ENCODE assay signal across 19 cellular contexts in genomic region chr16:12255473-12255872, GRCh38.
DNase-seq lines count a peak whose midpoint lies in the region; ATAC-seq, FAIRE-seq and TF ChIP-seq lines count a peak whose summit lies in the region.
"Had no signal": no experiment of that assay in that cellular context is flagged by ENCODE, and none has a peak within 500 bp of the region (broad histone marks: within the 10 kb centered on the region; RNA-seq: fewer than 3 reads in every experiment).

No MANE protein-coding gene starts in this region.

- WGBS in HepG2 (ENCODE audit: low lambda C conversion rate): 74% methylated on average over 7 of the region's 7 CpGs
- 83% methylated on average over 7 of the region's 7 CpGs for WGBS in right lobe of liver (ENCODE audit: insufficient coverage, low coverage, low lambda C conversion rate, missing lambda C conversion rate)

- no peak overlapping the region for H3K9ac ChIP-seq in HepG2 (ENCODE audit: insufficient read depth, low read depth, low read length)
- H3K9ac ChIP-seq: parathyroid adenoma, SK-N-SH had no signal

- TF ChIP-seq CTCF in HepG2 (CRISPR knock-in tag; IDR thresholded peaks at IDR 0.05) (no peak), right lobe of liver (IDR thresholded peaks at IDR 0.05) (no peak), foreskin fibroblast (IDR thresholded peaks at IDR 0.05; ENCODE audit: low read depth, low read length) (no peak)

- TF ChIP-seq RAD21 in HepG2 (CRISPR knock-in tag; IDR thresholded peaks at IDR 0.05): no peak

- no peak overlapping the region for H3K4me2 ChIP-seq in HepG2 (ENCODE audit: low read depth, low read length)
- H3K4me2 ChIP-seq: SK-N-SH had no signal

- ATAC-seq in HepG2 (no peak), right lobe of liver (no peak), HG02610 (IDR thresholded peaks at IDR 0.05; ENCODE audit: unreplicated experiment) (no peak)

- intact Hi-C loops in HepG2 (cut with micrococcal nuclease; ENCODE audit: unreplicated experiment): no loop called here
- intact Hi-C loops in right lobe of liver (cut with DNase I): loop anchor here (5.0 to 10.0 kb wide), 2 partner anchors 158 to 161 kb away; no protein-coding TSS in a partner anchor

- H4K20me1 ChIP-seq in HepG2 (ENCODE audit: insufficient read depth, low read length): no peaks in the 10 kb centered on the region

- TF ChIP-seq POLR2A in HepG2 (IDR thresholded peaks at IDR 0.05; ENCODE audit: insufficient read depth in 1 of 2, low read depth in 2 of 2, low read length in 2 of 2) (no peak), right lobe of liver (IDR thresholded peaks at IDR 0.05) (no peak)

- H3K4me3 ChIP-seq in HepG2 (replicated peaks in 1 of 3; ENCODE audit: insufficient read depth in 1 of 3, low read depth in 2 of 3, low read length in 3 of 3) (no peak overlapping the region), right lobe of liver (no peak overlapping the region), foreskin fibroblast (ENCODE audit: low read depth in 1 of 2, low read length in 2 of 2) (no peak overlapping the region)
- H3K4me3 ChIP-seq: cardiac muscle cell had no signal

- H3K9me3 ChIP-seq in HepG2 (ENCODE audit: low read length): no peaks in the 10 kb centered on the region
- no peaks in the 10 kb centered on the region for H3K9me3 ChIP-seq in right lobe of liver
- H3K9me3 ChIP-seq: SK-N-SH had no signal

- peaks cover 40% of the 10 kb centered on the region for H3K4me1 ChIP-seq in HepG2 (ENCODE audit: insufficient read depth, low read length)
- peaks cover 0 to 4% (median 0%) of the 10 kb centered on the region in 4 donors for H3K4me1 ChIP-seq in right lobe of liver

- POLR2A ChIA-PET in HepG2 (lab: Yijun Ruan, JAX): no interaction called here

- TF ChIP-seq EP300 in HepG2 (IDR thresholded peaks at IDR 0.05; ENCODE audit: low read depth in 2 of 2, low read length in 2 of 2) (no peak), HepG2 (CRISPR knock-in tag; IDR thresholded peaks at IDR 0.05; ENCODE audit: borderline replicate concordance) (no peak)

- H3K27ac ChIP-seq in HepG2 (ENCODE audit: extremely low read length, insufficient read depth, low read length) (no peak overlapping the region), right lobe of liver (no peak overlapping the region)
- H3K27ac ChIP-seq: cardiac muscle cell, parathyroid adenoma, WERI-Rb-1 had no signal

- no peaks in the 10 kb centered on the region for H3K79me2 ChIP-seq in HepG2 (ENCODE audit: insufficient read depth, low read length)

- BruUV-seq in HepG2 (replicated peaks; lab: Mats Ljungman, UMichigan): no TSS peak

- CTCF ChIA-PET in HepG2 (lab: Yijun Ruan, JAX; ENCODE audit: low intra/inter-chr PET ratio, low total read pairs): no interaction called here

- H3K27me3 ChIP-seq in HepG2 (ENCODE audit: control insufficient read depth in 1 of 2, insufficient read depth in 2 of 2, low read length in 2 of 2): no peaks in the 10 kb centered on the region
- no peaks in the 10 kb centered on the region for H3K27me3 ChIP-seq in right lobe of liver
- H3K27me3 ChIP-seq: cardiac muscle cell had no signal

- no peak for DNase-seq in HepG2 (ENCODE audit: low spot score)
- DNase-seq in right lobe of liver: no peak
- DNase-seq in NCI-H2196 treated with DMSO at 0.1 percent for 48 hours (lab: John Stamatoyannopoulos, UW; ENCODE audit: unreplicated experiment): peak; percentile 43
- peak; percentile 7 to 34 for DNase-seq in foreskin fibroblast
- no peak for DNase-seq in NOMO-1 treated with dmso at 0.1 percent for 144 hours (lab: John Stamatoyannopoulos, UW; ENCODE audit: unreplicated experiment)
- no peak for DNase-seq in stimulated activated CD4-positive, alpha-beta T cell treated with anti-CD3 and anti-CD28 coated beads, Interleukin-4, amount 100 ng/mL, for 1 hour
- DNase-seq: activated CD4-positive, alpha-beta T cell treated with anti-CD3 and anti-CD28 coated beads, Interleukin-2, amount 50 U/mL, for 48 hours; activated gamma-delta T cell; CD8-positive, alpha-beta memory T cell; foreskin melanocyte; hypothalamus; naive B cell; SK-N-SH; stimulated activated naive CD4-positive, alpha-beta T cell; WERI-Rb-1 had no signal

- in situ Hi-C loops in HepG2 (cut with HindIII; ENCODE audit: extremely low pct_ligation_motif_present, low pct_unique_long_range_greater_than_20kb): loop anchor here (5.0 kb wide), 1 partner anchor 158 kb away; no protein-coding TSS in a partner anchor

- H2AFZ ChIP-seq in HepG2 (ENCODE audit: low read length): no peak overlapping the region
- H2AFZ ChIP-seq: parathyroid adenoma had no signal

- FAIRE-seq in HepG2 (lab: Jason Lieb, UNC): no peak
- FAIRE-seq: keratinocyte had no signal

- H3K36me3 ChIP-seq in HepG2 (replicated peaks in 1 of 2; ENCODE audit: control insufficient read depth in 1 of 2, insufficient read depth in 2 of 2, low read length in 2 of 2) (no peaks in the 10 kb centered on the region), right lobe of liver (no peaks in the 10 kb centered on the region)
- H3K36me3 ChIP-seq: cardiac muscle cell, WERI-Rb-1 had no signal

TF ChIP-seq in HepG2, 621 proteins besides CTCF, POLR2A, EP300 and RAD21 (continues in another document):
- TF ChIP-seq RNF219 (CRISPR knock-in tag; IDR thresholded peaks at IDR 0.05) (no peak), ZBTB37 (CRISPR knock-in tag; IDR thresholded peaks at IDR 0.05) (no peak), CAMTA2 (CRISPR knock-in tag; IDR thresholded peaks at IDR 0.05; ENCODE audit: borderline replicate concordance) (no peak), MAFK (conservative IDR thresholded peaks at IDR 0.05 in 1 of 2, IDR thresholded peaks at IDR 0.05 in 1 of 2; ENCODE audit: low read length in 2 of 2) (peak; percentile 36 to 53; a peak in 1 of 4 replicates), MAFF (IDR thresholded peaks at IDR 0.05; ENCODE audit: low read depth, low read length) (0 out of 2 replicates have a peak, but pooled peaks have one; percentile 30), ZNF441 (CRISPR knock-in tag; IDR thresholded peaks at IDR 0.05; ENCODE audit: borderline replicate concordance) (no peak), SP5 (CRISPR knock-in tag; IDR thresholded peaks at IDR 0.05; ENCODE audit: borderline replicate concordance, low read depth) (no peak), ZFX (CRISPR knock-in tag; IDR thresholded peaks at IDR 0.05; ENCODE audit: low read depth) (no peak), ZBTB49 (CRISPR knock-in tag; IDR thresholded peaks at IDR 0.05; ENCODE audit: borderline replicate concordance) (no peak), ZNF597 (CRISPR knock-in tag; IDR thresholded peaks at IDR 0.05) (no peak), ZFP90 (CRISPR knock-in tag; IDR thresholded peaks at IDR 0.05; ENCODE audit: borderline replicate concordance) (no peak), CEBPB (IDR thresholded peaks at IDR 0.05; ENCODE audit: borderline replicate concordance, low read depth, low read length) (no peak), ERF (CRISPR knock-in tag; IDR thresholded peaks at IDR 0.05) (no peak)

Comparison
In these comparisons a context has a peak if more than half of its experiments do, and no peak if none do; other contexts are left out.
1. DNase-seq: peak in NCI-H2196 treated with DMSO at 0.1 percent for 48 hours (single experiment) and foreskin fibroblast (2 of 2); none in HepG2 (single experiment), right lobe of liver (0 of 3), NOMO-1 treated with dmso at 0.1 percent for 144 hours (single experiment) and stimulated activated CD4-positive, alpha-beta T cell treated with anti-CD3 and anti-CD28 coated beads, Interleukin-4, amount 100 ng/mL, for 1 hour (single experiment).